Comparison of ENCODE assay signal across 17 cellular contexts in the genomic region with DNA sequence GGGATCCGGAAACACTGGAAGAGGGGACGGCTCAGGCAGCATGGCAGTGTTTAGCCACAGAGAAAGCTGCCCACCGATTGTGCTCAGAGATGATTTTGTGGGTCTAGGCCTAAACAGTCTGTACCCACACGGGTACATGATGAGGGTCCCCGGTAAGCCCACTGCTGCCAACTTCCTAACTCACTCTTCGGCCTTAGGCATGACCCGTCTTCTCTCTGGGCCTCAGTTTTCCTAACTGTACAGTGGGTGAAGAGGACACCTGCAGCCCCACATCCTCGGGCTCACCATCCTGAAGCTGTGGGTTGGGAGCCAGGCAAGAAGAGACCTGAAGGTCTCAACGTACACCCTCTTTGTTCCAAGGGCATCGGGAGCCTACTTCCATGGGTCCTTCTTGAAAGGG. TPM values are rescaled to one million over a fixed set of nuclear protein-coding genes. Genes with fewer than 3 reads are reported as not detected.
A peak's percentile ranks its signal among the peaks of the same experiment; 100 is the strongest.
DNase-seq lines count a peak whose midpoint lies in the region; ATAC-seq, FAIRE-seq and TF ChIP-seq lines count a peak whose summit lies in the region.
"Had no signal": no experiment of that assay in that cellular context is flagged by ENCODE, and none has a peak within 500 bp of the region (broad histone marks: within the 10 kb centered on the region; RNA-seq: fewer than 3 reads in every experiment).

No MANE protein-coding gene starts in this region.

- H3K27ac ChIP-seq in HepG2 (ENCODE audit: extremely low read length, insufficient read depth, low read length) (no peak overlapping the region), right lobe of liver (no peak overlapping the region), esophagus squamous epithelium (no peak overlapping the region)
- H3K27ac ChIP-seq: 22Rv1; BLaER1 treated with 17β-estradiol and CSF1 and Interleukin-3, amounts not matched to agents 10 nM and 100 nM had no signal

- H3K9ac ChIP-seq in HepG2 (ENCODE audit: insufficient read depth, low read depth, low read length) (no peak overlapping the region), iPS-15b (ENCODE audit: low read depth, low read length) (no peak overlapping the region)
- H3K9ac ChIP-seq: BLaER1 treated with 17β-estradiol and CSF1 and Interleukin-3, amounts not matched to agents 10 nM and 100 nM had no signal

- CTCF ChIA-PET in HepG2 (lab: Yijun Ruan, JAX; ENCODE audit: low intra/inter-chr PET ratio, low total read pairs): no interaction called here

- DNase-seq in HepG2 (ENCODE audit: low spot score) (no peak), right lobe of liver (no peak), neural crest cell (ENCODE audit: low read depth, low spot score) (no peak), progenitor cell of endocrine pancreas (ENCODE audit: low spot score, unreplicated experiment) (no peak), NCI-H187 treated with DMSO at 0.1 percent for 48 hours (lab: John Stamatoyannopoulos, UW) (no peak), AG08396 (ENCODE audit: low spot score) (no peak), esophagus squamous epithelium (lab: John Stamatoyannopoulos, UW) (no peak)
- DNase-seq: Calu3; CD8-positive, alpha-beta T cell; DMS79 treated with DMSO at 0.1 percent for 48 hours; GF-D8; HCEC 1CT; IMR-90 had no signal

- H3K36me3 Mint-ChIP-seq in neural crest cell (ENCODE audit: low read depth) (no peaks in the 10 kb centered on the region), progenitor cell of endocrine pancreas (ENCODE audit: insufficient read depth) (peaks cover 11% of the 10 kb centered on the region)

- H3K4me3 ChIP-seq in HepG2 (replicated peaks in 1 of 3; ENCODE audit: insufficient read depth in 1 of 3, low read depth in 2 of 3, low read length in 3 of 3) (no peak overlapping the region), right lobe of liver (no peak overlapping the region), iPS-15b (ENCODE audit: low read depth, low read length) (peak overlapping the region; percentile 15), esophagus squamous epithelium (no peak overlapping the region)
- H3K4me3 ChIP-seq: BLaER1 treated with 17β-estradiol and CSF1 and Interleukin-3, amounts not matched to agents 10 nM and 100 nM had no signal

- TF ChIP-seq EP300 in HepG2 (IDR thresholded peaks at IDR 0.05; ENCODE audit: low read depth in 2 of 2, low read length in 2 of 2): no peak
- no peak for TF ChIP-seq EP300 in HepG2 (CRISPR knock-in tag; IDR thresholded peaks at IDR 0.05; ENCODE audit: borderline replicate concordance)

- H3K36me3 ChIP-seq in HepG2 (replicated peaks in 1 of 2; ENCODE audit: control insufficient read depth in 1 of 2, insufficient read depth in 2 of 2, low read length in 2 of 2): peaks cover 27 to 72% of the 10 kb centered on the region in 2 experiments
- no peaks in the 10 kb centered on the region for H3K36me3 ChIP-seq in right lobe of liver
- H3K36me3 ChIP-seq in iPS-15b (ENCODE audit: control insufficient read depth, insufficient read depth, low read length): peaks cover 8% of the 10 kb centered on the region
- peaks cover 0 to 24% (median 0%) of the 10 kb centered on the region in 3 donors for H3K36me3 ChIP-seq in esophagus squamous epithelium

- POLR2A ChIA-PET in HepG2 (lab: Yijun Ruan, JAX): interaction anchor here (1.4 to 3.3 kb wide), 4 partner anchors 8 to 33 kb away, joined by 3 to 23 read pairs (median 6); no protein-coding TSS in a partner anchor

- no peak for FAIRE-seq in HepG2 (lab: Jason Lieb, UNC)

- TF ChIP-seq RAD21 in HepG2 (CRISPR knock-in tag; IDR thresholded peaks at IDR 0.05): no peak

- H3K27ac Mint-ChIP-seq in neural crest cell (ENCODE audit: unreplicated experiment) (peak overlapping the region; percentile 84), progenitor cell of endocrine pancreas (peak overlapping the region; percentile 36)
- H3K27ac Mint-ChIP-seq: B cell; CD8-positive, alpha-beta T cell had no signal

- 98% methylated on average over 9 of the region's 10 CpGs for WGBS in HepG2 (ENCODE audit: low lambda C conversion rate)
- no CpG with 5 or more reads among the region's 10 CpGs for WGBS in right lobe of liver (ENCODE audit: insufficient coverage, low coverage, low lambda C conversion rate, missing lambda C conversion rate)
- 91% methylated on average over 6 to 7 of the region's 10 CpGs for whole genome bisulfite sequencing in esophagus squamous epithelium, 2 donors

- TF ChIP-seq CTCF in HepG2 (CRISPR knock-in tag; IDR thresholded peaks at IDR 0.05): no peak
- TF ChIP-seq CTCF in right lobe of liver (IDR thresholded peaks at IDR 0.05): no peak
- TF ChIP-seq CTCF in neural crest cell (conservative IDR thresholded peaks at IDR 0.05): no peak
- TF ChIP-seq CTCF in progenitor cell of endocrine pancreas (IDR thresholded peaks at IDR 0.05; ENCODE audit: unreplicated experiment): no peak
- no peak for TF ChIP-seq CTCF in esophagus squamous epithelium (IDR thresholded peaks at IDR 0.05)

- peaks cover 80% of the 10 kb centered on the region for H4K20me1 ChIP-seq in HepG2 (ENCODE audit: insufficient read depth, low read length)

- H3K4me2 ChIP-seq in HepG2 (ENCODE audit: low read depth, low read length): no peak overlapping the region; the same call in 1 of the 2 replicates
- H3K4me2 ChIP-seq: BLaER1 treated with 17β-estradiol and CSF1 and Interleukin-3, amounts not matched to agents 10 nM and 100 nM had no signal

- peaks cover 83% of the 10 kb centered on the region for H3K4me1 ChIP-seq in HepG2 (ENCODE audit: insufficient read depth, low read length)
- H3K4me1 ChIP-seq in right lobe of liver: peaks cover 0 to 27% (median 5%) of the 10 kb centered on the region in 4 donors
- peaks cover 60% of the 10 kb centered on the region for H3K4me1 ChIP-seq in iPS-15b (ENCODE audit: control insufficient read depth, insufficient read depth, low read length)
- peaks cover 9 to 39% (median 9%) of the 10 kb centered on the region in 3 donors for H3K4me1 ChIP-seq in esophagus squamous epithelium

- H3K27me3 Mint-ChIP-seq in neural crest cell (ENCODE audit: low read depth): peaks cover 3% of the 10 kb centered on the region
- H3K27me3 Mint-ChIP-seq in progenitor cell of endocrine pancreas: no peaks in the 10 kb centered on the region
- H3K27me3 Mint-ChIP-seq: B cell had no signal

- peak overlapping the region; percentile 38 for H3K4me3 Mint-ChIP-seq in neural crest cell
- no peak overlapping the region for H3K4me3 Mint-ChIP-seq in progenitor cell of endocrine pancreas (ENCODE audit: low read depth)
- H3K4me3 Mint-ChIP-seq: B cell; CD8-positive, alpha-beta T cell had no signal

- no peaks in the 10 kb centered on the region for H3K9me3 ChIP-seq in HepG2 (ENCODE audit: low read length)
- no peaks in the 10 kb centered on the region for H3K9me3 ChIP-seq in right lobe of liver
- H3K9me3 ChIP-seq in iPS-15b (ENCODE audit: control insufficient read depth, insufficient read depth, low read length): no peaks in the 10 kb centered on the region
- no peaks in the 10 kb centered on the region for H3K9me3 ChIP-seq in esophagus squamous epithelium
- H3K9me3 ChIP-seq: BLaER1 treated with 17β-estradiol and CSF1 and Interleukin-3, amounts not matched to agents 10 nM and 100 nM had no signal

- in situ Hi-C loops in HepG2 (cut with HindIII; ENCODE audit: extremely low pct_ligation_motif_present, low pct_unique_long_range_greater_than_20kb): no loop called here

- TF ChIP-seq POLR2A in HepG2 (IDR thresholded peaks at IDR 0.05; ENCODE audit: insufficient read depth in 1 of 2, low read depth in 2 of 2, low read length in 2 of 2) (no peak), right lobe of liver (IDR thresholded peaks at IDR 0.05) (no peak), esophagus squamous epithelium (IDR thresholded peaks at IDR 0.05) (no peak)

- H3K4me1 Mint-ChIP-seq in neural crest cell (peaks cover 45% of the 10 kb centered on the region), progenitor cell of endocrine pancreas (ENCODE audit: low read depth) (peaks cover 52% of the 10 kb centered on the region)

- H2AFZ ChIP-seq in HepG2 (ENCODE audit: low read length): no peak overlapping the region

- peaks cover 95% of the 10 kb centered on the region for H3K79me2 ChIP-seq in HepG2 (ENCODE audit: insufficient read depth, low read length)

- ATAC-seq in HepG2 (no peak), right lobe of liver (no peak)
- ATAC-seq: CD8-positive, alpha-beta T cell had no signal

- H3K27me3 ChIP-seq in HepG2 (ENCODE audit: control insufficient read depth in 1 of 2, insufficient read depth in 2 of 2, low read length in 2 of 2): no peaks in the 10 kb centered on the region
- H3K27me3 ChIP-seq in right lobe of liver: no peaks in the 10 kb centered on the region
- peaks cover 86% of the 10 kb centered on the region for H3K27me3 ChIP-seq in iPS-15b (ENCODE audit: control insufficient read depth, insufficient read depth, low read length)
- peaks cover 0 to 12% (median 0%) of the 10 kb centered on the region in 4 donors for H3K27me3 ChIP-seq in esophagus squamous epithelium

- BruUV-seq in HepG2 (replicated peaks; lab: Mats Ljungman, UMichigan): no TSS peak

- H3K9me3 Mint-ChIP-seq in neural crest cell: no peaks in the 10 kb centered on the region
- H3K9me3 Mint-ChIP-seq in progenitor cell of endocrine pancreas (ENCODE audit: low read depth): no peaks in the 10 kb centered on the region
- H3K9me3 Mint-ChIP-seq: CD8-positive, alpha-beta T cell had no signal

- intact Hi-C loops in HepG2 (cut with micrococcal nuclease; ENCODE audit: unreplicated experiment) (no loop called here), right lobe of liver (cut with DNase I) (no loop called here), esophagus squamous epithelium (cut with DNase I) (no loop called here)

RNA-seq across cellular contexts. Expression of a gene that starts 6.5 kb away (rescaled TPM):
- total RNA-seq in HepG2 (2016; rRNA removed; fragmentation: Illumina TruSeq; extraction: Trizol) (11.0 TPM in 2 replicates), right lobe of liver (10 to 100 TPM; 12.6 to 19.2 (median 14.9) TPM), neural crest cell (57.9 and 62.4 TPM in 2 replicates), progenitor cell of endocrine pancreas (124 and 137 TPM in 2 replicates), esophagus squamous epithelium (10 to 100 TPM in 1 of 4 donors, 1 to 10 TPM in 3; 2.2 to 10.3 (median 6.8) TPM)
- 2.8 and 3.0 TPM in 2 replicates for total RNA-seq in HepG2 (2016; cell fraction: cytosol; rRNA removed; fragmentation: Illumina TruSeq; extraction: Trizol; ENCODE audit: low read depth)
- 9.5 and 11.3 TPM in 2 replicates for total RNA-seq in HepG2 (2016; cell fraction: insoluble cytoplasmic fraction; rRNA removed; fragmentation: Illumina TruSeq; extraction: Trizol)
- total RNA-seq in HepG2 (2016; cell fraction: membrane; rRNA removed; fragmentation: Illumina TruSeq; extraction: Trizol): 15.4 and 15.8 TPM in 2 replicates
- 14.9 TPM in 2 replicates for total RNA-seq in HepG2 (2016; cell fraction: nucleus; rRNA removed; fragmentation: Illumina TruSeq; extraction: Trizol)
- polyA plus RNA-seq in HepG2 (2011; rRNA removed): 12.4 and 15.9 TPM in 2 replicates
- 6.6 and 10.1 TPM in 2 replicates for polyA plus RNA-seq in HepG2 (2011; cell fraction: cytosol; rRNA removed)
- 47.8 and 59.4 TPM in 2 replicates for polyA plus RNA-seq in HepG2 (2011; cell fraction: nucleus; rRNA removed)
- polyA plus RNA-seq in HepG2 (2012): 53.6 and 69.1 TPM in 2 replicates
- polyA plus RNA-seq in HepG2 (2016; cell fraction: cytosol; fragmentation: Illumina TruSeq; extraction: Trizol; ENCODE audit: low read depth): 10.9 and 11.7 TPM in 2 replicates
- polyA plus RNA-seq in HepG2 (2016; cell fraction: insoluble cytoplasmic fraction; fragmentation: Illumina TruSeq; extraction: Trizol; ENCODE audit: low read depth): 37.6 and 56.8 TPM in 2 replicates
- 44.1 and 44.7 TPM in 2 replicates for polyA plus RNA-seq in HepG2 (2016; cell fraction: membrane; fragmentation: Illumina TruSeq; extraction: Trizol; ENCODE audit: low read depth)
- polyA plus RNA-seq in HepG2 (2016; cell fraction: nucleus; fragmentation: Illumina TruSeq; extraction: Trizol; ENCODE audit: insufficient read depth, low read depth): 75.1 and 80.7 TPM in 2 replicates
- polyA minus RNA-seq in HepG2 (2011; rRNA and poly(A)+ RNA removed; ENCODE audit: low replicate concordance): 3.3 and 26.4 TPM in 2 replicates
- 29.5 and 30.0 TPM in 2 replicates for polyA minus RNA-seq in HepG2 (2011; cell fraction: cytosol; rRNA and poly(A)+ RNA removed)
- polyA minus RNA-seq in HepG2 (2011; cell fraction: nucleus; rRNA and poly(A)+ RNA removed): 15.2 and 15.5 TPM in 2 replicates
